1 cellular context compared by ENCODE assay signal in genomic region chr20:20017001-20017851, GRCh38.
TF ChIP-seq lines count a peak whose summit lies in the region.

A gene with protein sequence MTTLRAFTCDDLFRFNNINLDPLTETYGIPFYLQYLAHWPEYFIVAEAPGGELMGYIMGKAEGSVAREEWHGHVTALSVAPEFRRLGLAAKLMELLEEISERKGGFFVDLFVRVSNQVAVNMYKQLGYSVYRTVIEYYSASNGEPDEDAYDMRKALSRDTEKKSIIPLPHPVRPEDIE (plus strand): TSS chr20:20017362. CDS start chr20:20017397, 35 bp downstream.

TF ChIP-seq in HepG2, 621 proteins besides CTCF, POLR2A, EP300 and RAD21 (continued from another document and continues in another):
- TF ChIP-seq, protein P1, sequence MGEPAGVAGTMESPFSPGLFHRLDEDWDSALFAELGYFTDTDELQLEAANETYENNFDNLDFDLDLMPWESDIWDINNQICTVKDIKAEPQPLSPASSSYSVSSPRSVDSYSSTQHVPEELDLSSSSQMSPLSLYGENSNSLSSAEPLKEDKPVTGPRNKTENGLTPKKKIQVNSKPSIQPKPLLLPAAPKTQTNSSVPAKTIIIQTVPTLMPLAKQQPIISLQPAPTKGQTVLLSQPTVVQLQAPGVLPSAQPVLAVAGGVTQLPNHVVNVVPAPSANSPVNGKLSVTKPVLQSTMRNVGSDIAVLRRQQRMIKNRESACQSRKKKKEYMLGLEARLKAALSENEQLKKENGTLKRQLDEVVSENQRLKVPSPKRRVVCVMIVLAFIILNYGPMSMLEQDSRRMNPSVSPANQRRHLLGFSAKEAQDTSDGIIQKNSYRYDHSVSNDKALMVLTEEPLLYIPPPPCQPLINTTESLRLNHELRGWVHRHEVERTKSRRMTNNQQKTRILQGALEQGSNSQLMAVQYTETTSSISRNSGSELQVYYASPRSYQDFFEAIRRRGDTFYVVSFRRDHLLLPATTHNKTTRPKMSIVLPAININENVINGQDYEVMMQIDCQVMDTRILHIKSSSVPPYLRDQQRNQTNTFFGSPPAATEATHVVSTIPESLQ (CRISPR knock-in tag; conservative IDR thresholded peaks at IDR 0.05): no peak; the same call in 1 of the 2 replicates
- TF ChIP-seq HDAC6 (IDR thresholded peaks at IDR 0.05; ENCODE audit: low read depth, low read length): no peak
- TF ChIP-seq ZBTB7B (CRISPR knock-in tag; IDR thresholded peaks at IDR 0.05): peak; percentile 95
- TF ChIP-seq ZSCAN12 (CRISPR knock-in tag; IDR thresholded peaks at IDR 0.05): 0 out of 2 replicates have a peak, but pooled peaks have one; percentile 28
- 0 out of 2 replicates have a peak, but pooled peaks have one; percentile 77 for TF ChIP-seq KDM3A (CRISPR knock-in tag; IDR thresholded peaks at IDR 0.05; ENCODE audit: low read depth)
- TF ChIP-seq ZNF556 (CRISPR knock-in tag; IDR thresholded peaks at IDR 0.05; ENCODE audit: borderline replicate concordance): peak; percentile 98
- no peak for TF ChIP-seq NFATC3 (CRISPR knock-in tag; IDR thresholded peaks at IDR 0.05)
- no peak for TF ChIP-seq FLYWCH1 (CRISPR knock-in tag; IDR thresholded peaks at IDR 0.05)
- TF ChIP-seq ATF5 (CRISPR knock-in tag; IDR thresholded peaks at IDR 0.05; ENCODE audit: low read depth): peak; percentile 33; the same call in 1 of the 2 replicates
- TF ChIP-seq MYPOP (CRISPR knock-in tag; IDR thresholded peaks at IDR 0.05): no peak; the same call in none of the 2 replicates
- peak; percentile 23; the same call in 1 of the 2 replicates for TF ChIP-seq KDM1A (CRISPR knock-in tag; IDR thresholded peaks at IDR 0.05)
- TF ChIP-seq ZNF749 (CRISPR knock-in tag; IDR thresholded peaks at IDR 0.05; ENCODE audit: borderline replicate concordance): peak; percentile 92
- TF ChIP-seq, protein P2, sequence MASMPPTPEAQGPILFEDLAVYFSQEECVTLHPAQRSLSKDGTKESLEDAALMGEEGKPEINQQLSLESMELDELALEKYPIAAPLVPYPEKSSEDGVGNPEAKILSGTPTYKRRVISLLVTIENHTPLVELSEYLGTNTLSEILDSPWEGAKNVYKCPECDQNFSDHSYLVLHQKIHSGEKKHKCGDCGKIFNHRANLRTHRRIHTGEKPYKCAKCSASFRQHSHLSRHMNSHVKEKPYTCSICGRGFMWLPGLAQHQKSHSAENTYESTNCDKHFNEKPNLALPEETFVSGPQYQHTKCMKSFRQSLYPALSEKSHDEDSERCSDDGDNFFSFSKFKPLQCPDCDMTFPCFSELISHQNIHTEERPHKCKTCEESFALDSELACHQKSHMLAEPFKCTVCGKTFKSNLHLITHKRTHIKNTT (CRISPR knock-in tag; IDR thresholded peaks at IDR 0.05): no peak
- TF ChIP-seq ZNF776 (CRISPR knock-in tag; IDR thresholded peaks at IDR 0.05): peak; percentile 95; the same call in 1 of the 2 replicates
- no peak for TF ChIP-seq NFE2L2 (IDR thresholded peaks at IDR 0.05; ENCODE audit: low read length)
- TF ChIP-seq MAX (IDR thresholded peaks at IDR 0.05): peak; percentile 99
- TF ChIP-seq ZNF792 (CRISPR knock-in tag; IDR thresholded peaks at IDR 0.05): peak; percentile 92
- TF ChIP-seq, protein P3, sequence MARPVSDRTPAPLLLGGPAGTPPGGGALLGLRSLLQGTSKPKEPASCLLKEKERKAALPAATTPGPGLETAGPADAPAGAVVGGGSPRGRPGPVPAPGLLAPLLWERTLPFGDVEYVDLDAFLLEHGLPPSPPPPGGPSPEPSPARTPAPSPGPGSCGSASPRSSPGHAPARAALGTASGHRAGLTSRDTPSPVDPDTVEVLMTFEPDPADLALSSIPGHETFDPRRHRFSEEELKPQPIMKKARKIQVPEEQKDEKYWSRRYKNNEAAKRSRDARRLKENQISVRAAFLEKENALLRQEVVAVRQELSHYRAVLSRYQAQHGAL (CRISPR knock-in tag; IDR thresholded peaks at IDR 0.05; ENCODE audit: not compliant biosample characterization): peak; percentile 71
- no peak for TF ChIP-seq MLLT10 (CRISPR knock-in tag; IDR thresholded peaks at IDR 0.05)
- peak; percentile 58; the same call in 1 of the 2 replicates for TF ChIP-seq SATB2 (CRISPR knock-in tag; IDR thresholded peaks at IDR 0.05)
- TF ChIP-seq ZNF580 (CRISPR knock-in tag; IDR thresholded peaks at IDR 0.05; ENCODE audit: borderline replicate concordance, low read depth): peak; percentile 97
- TF ChIP-seq ADNP (CRISPR knock-in tag; IDR thresholded peaks at IDR 0.05): no peak; the same call in 1 of the 2 replicates
- TF ChIP-seq, protein P4, sequence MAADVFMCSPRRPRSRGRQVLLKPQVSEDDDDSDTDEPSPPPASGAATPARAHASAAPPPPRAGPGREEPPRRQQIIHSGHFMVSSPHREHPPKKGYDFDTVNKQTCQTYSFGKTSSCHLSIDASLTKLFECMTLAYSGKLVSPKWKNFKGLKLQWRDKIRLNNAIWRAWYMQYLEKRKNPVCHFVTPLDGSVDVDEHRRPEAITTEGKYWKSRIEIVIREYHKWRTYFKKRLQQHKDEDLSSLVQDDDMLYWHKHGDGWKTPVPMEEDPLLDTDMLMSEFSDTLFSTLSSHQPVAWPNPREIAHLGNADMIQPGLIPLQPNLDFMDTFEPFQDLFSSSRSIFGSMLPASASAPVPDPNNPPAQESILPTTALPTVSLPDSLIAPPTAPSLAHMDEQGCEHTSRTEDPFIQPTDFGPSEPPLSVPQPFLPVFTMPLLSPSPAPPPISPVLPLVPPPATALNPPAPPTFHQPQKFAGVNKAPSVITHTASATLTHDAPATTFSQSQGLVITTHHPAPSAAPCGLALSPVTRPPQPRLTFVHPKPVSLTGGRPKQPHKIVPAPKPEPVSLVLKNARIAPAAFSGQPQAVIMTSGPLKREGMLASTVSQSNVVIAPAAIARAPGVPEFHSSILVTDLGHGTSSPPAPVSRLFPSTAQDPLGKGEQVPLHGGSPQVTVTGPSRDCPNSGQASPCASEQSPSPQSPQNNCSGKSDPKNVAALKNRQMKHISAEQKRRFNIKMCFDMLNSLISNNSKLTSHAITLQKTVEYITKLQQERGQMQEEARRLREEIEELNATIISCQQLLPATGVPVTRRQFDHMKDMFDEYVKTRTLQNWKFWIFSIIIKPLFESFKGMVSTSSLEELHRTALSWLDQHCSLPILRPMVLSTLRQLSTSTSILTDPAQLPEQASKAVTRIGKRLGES (CRISPR knock-in tag; IDR thresholded peaks at IDR 0.05; ENCODE audit: borderline replicate concordance): no peak; the same call in 1 of the 2 replicates
- peak; percentile 97 for TF ChIP-seq MXD3 (CRISPR knock-in tag; IDR thresholded peaks at IDR 0.05)
- peak in 1 of 2 experiments; percentile 49; a peak in 1 of 4 replicates for TF ChIP-seq NR2F1 (CRISPR knock-in tag; IDR thresholded peaks at IDR 0.05)
- TF ChIP-seq, protein P5, sequence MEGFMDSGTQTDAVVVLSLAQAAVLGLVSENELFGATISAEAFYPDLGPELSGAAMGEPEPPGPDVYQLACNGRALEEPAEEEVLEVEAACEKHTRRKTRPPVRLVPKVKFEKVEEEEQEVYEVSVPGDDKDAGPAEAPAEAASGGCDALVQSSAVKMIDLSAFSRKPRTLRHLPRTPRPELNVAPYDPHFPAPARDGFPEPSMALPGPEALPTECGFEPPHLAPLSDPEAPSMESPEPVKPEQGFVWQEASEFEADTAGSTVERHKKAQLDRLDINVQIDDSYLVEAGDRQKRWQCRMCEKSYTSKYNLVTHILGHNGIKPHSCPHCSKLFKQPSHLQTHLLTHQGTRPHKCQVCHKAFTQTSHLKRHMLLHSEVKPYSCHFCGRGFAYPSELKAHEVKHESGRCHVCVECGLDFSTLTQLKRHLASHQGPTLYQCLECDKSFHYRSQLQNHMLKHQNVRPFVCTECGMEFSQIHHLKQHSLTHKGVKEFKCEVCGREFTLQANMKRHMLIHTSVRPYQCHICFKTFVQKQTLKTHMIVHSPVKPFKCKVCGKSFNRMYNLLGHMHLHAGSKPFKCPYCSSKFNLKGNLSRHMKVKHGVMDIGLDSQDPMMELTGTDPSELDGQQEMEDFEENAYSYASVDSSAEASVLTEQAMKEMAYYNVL (CRISPR knock-in tag; IDR thresholded peaks at IDR 0.05; ENCODE audit: borderline replicate concordance): peak; percentile 74; the same call in 1 of the 2 replicates
- no peak for TF ChIP-seq ATF1 (CRISPR knock-in tag; IDR thresholded peaks at IDR 0.05)
- no peak for TF ChIP-seq SRSF4 (IDR thresholded peaks at IDR 0.05; ENCODE audit: low read depth, low read length, poor library complexity, severe bottlenecking)
- TF ChIP-seq ZNF329 (CRISPR knock-in tag; IDR thresholded peaks at IDR 0.05; ENCODE audit: low read depth): peak; percentile 88
- no peak for TF ChIP-seq ZNF7 (CRISPR knock-in tag; IDR thresholded peaks at IDR 0.05)
- TF ChIP-seq ZNF3 (CRISPR knock-in tag; IDR thresholded peaks at IDR 0.05): peak; percentile 28; the same call in 1 of the 2 replicates
- peak; percentile 96 for TF ChIP-seq REPIN1 (CRISPR knock-in tag; IDR thresholded peaks at IDR 0.05; ENCODE audit: borderline replicate concordance, low read depth)
- peak; percentile 52; the same call in 1 of the 2 replicates for TF ChIP-seq ZNF460 (CRISPR knock-in tag; IDR thresholded peaks at IDR 0.05; ENCODE audit: borderline replicate concordance)
- peak; percentile 44 for TF ChIP-seq NFYC (CRISPR knock-in tag; IDR thresholded peaks at IDR 0.05)
- TF ChIP-seq, protein P6, sequence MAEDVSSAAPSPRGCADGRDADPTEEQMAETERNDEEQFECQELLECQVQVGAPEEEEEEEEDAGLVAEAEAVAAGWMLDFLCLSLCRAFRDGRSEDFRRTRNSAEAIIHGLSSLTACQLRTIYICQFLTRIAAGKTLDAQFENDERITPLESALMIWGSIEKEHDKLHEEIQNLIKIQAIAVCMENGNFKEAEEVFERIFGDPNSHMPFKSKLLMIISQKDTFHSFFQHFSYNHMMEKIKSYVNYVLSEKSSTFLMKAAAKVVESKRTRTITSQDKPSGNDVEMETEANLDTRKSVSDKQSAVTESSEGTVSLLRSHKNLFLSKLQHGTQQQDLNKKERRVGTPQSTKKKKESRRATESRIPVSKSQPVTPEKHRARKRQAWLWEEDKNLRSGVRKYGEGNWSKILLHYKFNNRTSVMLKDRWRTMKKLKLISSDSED (CRISPR knock-in tag; IDR thresholded peaks at IDR 0.05): no peak
- peak; percentile 89 for TF ChIP-seq ZBTB43 (CRISPR knock-in tag; conservative IDR thresholded peaks at IDR 0.05)
- no peak for TF ChIP-seq CENPX (CRISPR knock-in tag; IDR thresholded peaks at IDR 0.05)
- TF ChIP-seq ZSCAN20 (CRISPR knock-in tag; IDR thresholded peaks at IDR 0.05; ENCODE audit: borderline replicate concordance): peak; percentile 76
- peak; percentile 97 for TF ChIP-seq PHF20 (CRISPR knock-in tag; IDR thresholded peaks at IDR 0.05)
- no peak; the same call in none of the 2 replicates for TF ChIP-seq CREB3 (CRISPR knock-in tag; IDR thresholded peaks at IDR 0.05)
- no peak; the same call in 1 of the 2 replicates for TF ChIP-seq GZF1 (CRISPR knock-in tag; IDR thresholded peaks at IDR 0.05)
- peak; percentile 79 for TF ChIP-seq ZNF83 (CRISPR knock-in tag; IDR thresholded peaks at IDR 0.05; ENCODE audit: borderline replicate concordance)
- TF ChIP-seq ZNF343 (CRISPR knock-in tag; IDR thresholded peaks at IDR 0.05): peak; percentile 97
- peak; percentile 88; the same call in 1 of the 2 replicates for TF ChIP-seq MIER3 (CRISPR knock-in tag; IDR thresholded peaks at IDR 0.05; ENCODE audit: borderline replicate concordance)
- TF ChIP-seq ZNF432 (CRISPR knock-in tag; IDR thresholded peaks at IDR 0.05; ENCODE audit: borderline replicate concordance): no peak
- peak; percentile 85; the same call in 1 of the 2 replicates for TF ChIP-seq BCL3 (CRISPR knock-in tag; IDR thresholded peaks at IDR 0.05)
